Comparison of ENCODE assay signal across 20 cellular contexts in genomic region chr17:45828171-45829133, GRCh38. TPM values are rescaled to one million over a fixed set of nuclear protein-coding genes. Genes with fewer than 3 reads are reported as not detected.
DNase-seq lines count a peak whose midpoint lies in the region; ATAC-seq, FAIRE-seq and TF ChIP-seq lines count a peak whose summit lies in the region.
"Had no signal": no experiment of that assay in that cellular context is flagged by ENCODE, and none has a peak within 500 bp of the region (broad histone marks: within the 10 kb centered on the region; RNA-seq: fewer than 3 reads in every experiment).

No MANE protein-coding gene starts in this region.

- POLR2A ChIA-PET in HepG2 (lab: Yijun Ruan, JAX) (no interaction called here), SK-N-SH (lab: Yijun Ruan, JAX) (interaction anchor here (1.3 kb wide), 1 partner anchor 23 kb away, joined by 3 read pairs; no protein-coding TSS in a partner anchor)

- H3K27me3 ChIP-seq in HepG2 (ENCODE audit: control insufficient read depth in 1 of 2, insufficient read depth in 2 of 2, low read length in 2 of 2) (peaks cover 30 to 87% of the 10 kb centered on the region in 2 experiments), right lobe of liver (no peaks in the 10 kb centered on the region), SK-N-SH (ENCODE audit: insufficient read depth) (no peaks in the 10 kb centered on the region)

- H3K27ac ChIP-seq in HepG2 (ENCODE audit: extremely low read length, insufficient read depth, low read length): no peak overlapping the region
- H3K27ac ChIP-seq in right lobe of liver: no peak overlapping the region
- peak overlapping the region in 1 of 2 experiments; percentile 94; a peak in 2 of 4 replicates for H3K27ac ChIP-seq in SK-N-SH (ENCODE audit: low read depth in 2 of 2, low read length in 1 of 2)
- H3K27ac ChIP-seq: left lung, skin epidermis, tibial artery had no signal

- 18% methylated on average over 19 of the region's 24 CpGs for WGBS in HepG2 (ENCODE audit: low lambda C conversion rate)
- 47% methylated on average over 14 of the region's 24 CpGs for WGBS in right lobe of liver (ENCODE audit: insufficient coverage, low coverage, low lambda C conversion rate, missing lambda C conversion rate)
- 49% methylated on average over 23 of the region's 24 CpGs for WGBS in SK-N-SH (ENCODE audit: low lambda C conversion rate)

- no peak for FAIRE-seq in HepG2 (lab: Jason Lieb, UNC)

- H3K79me2 ChIP-seq in HepG2 (ENCODE audit: insufficient read depth, low read length): no peaks in the 10 kb centered on the region
- H3K79me2 ChIP-seq in SK-N-SH (ENCODE audit: insufficient read depth): no peaks in the 10 kb centered on the region

- no peak for TF ChIP-seq RAD21 in HepG2 (CRISPR knock-in tag; IDR thresholded peaks at IDR 0.05)
- TF ChIP-seq RAD21 in SK-N-SH (IDR thresholded peaks at IDR 0.05; ENCODE audit: low read length): peak; percentile 15; the same call in 1 of the 2 replicates

- H3K4me3 ChIP-seq in HepG2 (replicated peaks in 1 of 3; ENCODE audit: insufficient read depth in 1 of 3, low read depth in 2 of 3, low read length in 3 of 3): no peak overlapping the region
- H3K4me3 ChIP-seq in right lobe of liver: no peak overlapping the region
- H3K4me3 ChIP-seq in SK-N-SH (ENCODE audit: low read depth in 2 of 2, low read length in 1 of 2): no peak overlapping the region; a peak in 1 of 4 replicates
- H3K4me3 ChIP-seq: left lung, skin epidermis, tibial artery had no signal

- H4K20me1 ChIP-seq in HepG2 (ENCODE audit: insufficient read depth, low read length) (no peaks in the 10 kb centered on the region), SK-N-SH (ENCODE audit: insufficient read depth) (no peaks in the 10 kb centered on the region)

- no peaks in the 10 kb centered on the region for H3K9me2 ChIP-seq in SK-N-SH

- no peaks in the 10 kb centered on the region for H3K9me3 ChIP-seq in HepG2 (ENCODE audit: low read length)
- H3K9me3 ChIP-seq in right lobe of liver: no peaks in the 10 kb centered on the region
- no peaks in the 10 kb centered on the region for H3K9me3 ChIP-seq in SK-N-SH
- H3K9me3 ChIP-seq: left lung, tibial artery had no signal

- TF ChIP-seq POLR2A in HepG2 (IDR thresholded peaks at IDR 0.05; ENCODE audit: insufficient read depth in 1 of 2, low read depth in 2 of 2, low read length in 2 of 2) (no peak), right lobe of liver (IDR thresholded peaks at IDR 0.05) (no peak)

- intact Hi-C loops in HepG2 (cut with micrococcal nuclease; ENCODE audit: unreplicated experiment): no loop called here
- intact Hi-C loops in right lobe of liver (cut with DNase I): loop anchor here in 1 of 2 donors (5.0 kb wide), 1 partner anchor 186 kb away; no protein-coding TSS in a partner anchor

- no TSS peak for BruUV-seq in HepG2 (replicated peaks; lab: Mats Ljungman, UMichigan)

- H2AFZ ChIP-seq in HepG2 (ENCODE audit: low read length): no peak overlapping the region
- H2AFZ ChIP-seq in SK-N-SH (ENCODE audit: low read depth): no peak overlapping the region

- in situ Hi-C loops in HepG2 (cut with HindIII; ENCODE audit: extremely low pct_ligation_motif_present, low pct_unique_long_range_greater_than_20kb): no loop called here

- CTCF ChIA-PET in HepG2 (lab: Yijun Ruan, JAX; ENCODE audit: low intra/inter-chr PET ratio, low total read pairs): no interaction called here
- CTCF ChIA-PET in SK-N-SH (lab: Yijun Ruan, JAX): interaction anchor here (0.7 to 18.6 kb wide), 13 partner anchors 12 to 610 kb away, joined by 3 to 327 read pairs (median 5); partner anchors contain the start of genes CRHR1 and SPPL2C

- TF ChIP-seq EP300 in HepG2 (IDR thresholded peaks at IDR 0.05; ENCODE audit: low read depth in 2 of 2, low read length in 2 of 2) (no peak), HepG2 (CRISPR knock-in tag; IDR thresholded peaks at IDR 0.05; ENCODE audit: borderline replicate concordance) (no peak), SK-N-SH (IDR thresholded peaks at IDR 0.05; ENCODE audit: borderline replicate concordance in 1 of 2, low read depth in 1 of 2, low read length in 1 of 2) (peak in 1 of 2 experiments; percentile 63; a peak in 2 of 4 replicates)

- H3F3A ChIP-seq in SK-N-SH (replicated peaks; ENCODE audit: insufficient read depth): no peaks in the 10 kb centered on the region

- ATAC-seq in HepG2 (no peak), right lobe of liver (no peak), esophagus mucosa (peak; percentile 37), HG02798 (IDR thresholded peaks at IDR 0.05; ENCODE audit: poor library complexity, unreplicated experiment) (no peak), GM19455 (IDR thresholded peaks at IDR 0.05; ENCODE audit: unreplicated experiment) (no peak)
- ATAC-seq: left lung had no signal

- no peaks in the 10 kb centered on the region for H3K4me1 ChIP-seq in HepG2 (ENCODE audit: insufficient read depth, low read length)
- no peaks in the 10 kb centered on the region for H3K4me1 ChIP-seq in right lobe of liver
- peaks cover 0 to 62% of the 10 kb centered on the region in 2 experiments; a peak in 3 of 4 replicates for H3K4me1 ChIP-seq in SK-N-SH (ENCODE audit: control insufficient read depth in 1 of 2, insufficient read depth in 2 of 2, low read depth in 1 of 2, low read length in 1 of 2)

- no peak overlapping the region for H3K4me2 ChIP-seq in HepG2 (ENCODE audit: low read depth, low read length)
- no peak overlapping the region for H3K4me2 ChIP-seq in SK-N-SH

- H3K9ac ChIP-seq in HepG2 (ENCODE audit: insufficient read depth, low read depth, low read length) (no peak overlapping the region), SK-N-SH (no peak overlapping the region)

- no peaks in the 10 kb centered on the region for H3K36me3 ChIP-seq in HepG2 (replicated peaks in 1 of 2; ENCODE audit: control insufficient read depth in 1 of 2, insufficient read depth in 2 of 2, low read length in 2 of 2)
- no peaks in the 10 kb centered on the region for H3K36me3 ChIP-seq in right lobe of liver
- no peaks in the 10 kb centered on the region for H3K36me3 ChIP-seq in SK-N-SH (replicated peaks in 1 of 2; ENCODE audit: control insufficient read depth in 1 of 2, insufficient read depth in 2 of 2, low read length in 1 of 2)
- H3K36me3 ChIP-seq: left lung, tibial artery had no signal

- no peak for DNase-seq in HepG2 (ENCODE audit: low spot score)
- no peak for DNase-seq in right lobe of liver
- peak; percentile 77 for DNase-seq in SK-N-SH
- no peak for DNase-seq in NCI-H1105 (lab: John Stamatoyannopoulos, UW)
- DNase-seq in NOMO-1 (lab: John Stamatoyannopoulos, UW; ENCODE audit: unreplicated experiment in 2 of 2): no peak
- DNase-seq: activated naive CD8-positive, alpha-beta T cell treated with anti-CD3 and anti-CD28 coated beads for 36 hours; activated T-cell treated with anti-CD3 and anti-CD28 coated beads, Interleukin-2, amount 50 U/mL, for 1 hour; CD4-positive, alpha-beta memory T cell; effector CD8-positive, alpha-beta T cell; left lung; NCI-H2171 treated with DMSO at 0.1 percent for 48 hours; SHP77; T1000; tibial artery had no signal

- TF ChIP-seq CTCF in HepG2 (CRISPR knock-in tag; IDR thresholded peaks at IDR 0.05) (no peak), right lobe of liver (IDR thresholded peaks at IDR 0.05) (no peak), SK-N-SH (IDR thresholded peaks at IDR 0.05) (no peak)

RNA-seq across cellular contexts. Expression of gene SPPL2C, which starts 16.2 kb away (rescaled TPM):
- total RNA-seq in HepG2 (2016; rRNA removed; fragmentation: Illumina TruSeq; extraction: Trizol) (not detected in 2 replicates), right lobe of liver (not detected), esophagus mucosa (not detected)
- not detected in 2 replicates for total RNA-seq in HepG2 (2016; cell fraction: cytosol; rRNA removed; fragmentation: Illumina TruSeq; extraction: Trizol; ENCODE audit: low read depth)
- total RNA-seq in HepG2 (2016; cell fraction: insoluble cytoplasmic fraction; rRNA removed; fragmentation: Illumina TruSeq; extraction: Trizol): not detected in 2 replicates
- not detected in 2 replicates for total RNA-seq in HepG2 (2016; cell fraction: membrane; rRNA removed; fragmentation: Illumina TruSeq; extraction: Trizol)
- total RNA-seq in HepG2 (2016; cell fraction: nucleus; rRNA removed; fragmentation: Illumina TruSeq; extraction: Trizol): not detected in 2 replicates
- polyA plus RNA-seq in HepG2 (2011; rRNA removed) (not detected in 2 replicates), SK-N-SH (2012; rRNA removed) (not detected in 2 replicates)
- not detected in 2 replicates for polyA plus RNA-seq in HepG2 (2011; cell fraction: cytosol; rRNA removed)
- polyA plus RNA-seq in HepG2 (2011; cell fraction: nucleus; rRNA removed): not detected in 2 replicates
- not detected in 2 replicates for polyA plus RNA-seq in HepG2 (2012)
- not detected in 2 replicates for polyA plus RNA-seq in HepG2 (2016; cell fraction: cytosol; fragmentation: Illumina TruSeq; extraction: Trizol; ENCODE audit: low read depth)
- polyA plus RNA-seq in HepG2 (2016; cell fraction: insoluble cytoplasmic fraction; fragmentation: Illumina TruSeq; extraction: Trizol; ENCODE audit: low read depth): not detected in 2 replicates
- not detected in 2 replicates for polyA plus RNA-seq in HepG2 (2016; cell fraction: membrane; fragmentation: Illumina TruSeq; extraction: Trizol; ENCODE audit: low read depth)
- polyA plus RNA-seq in HepG2 (2016; cell fraction: nucleus; fragmentation: Illumina TruSeq; extraction: Trizol; ENCODE audit: insufficient read depth, low read depth): not detected in 2 replicates
- polyA minus RNA-seq in HepG2 (2011; rRNA and poly(A)+ RNA removed; ENCODE audit: low replicate concordance): not detected in 2 replicates
- not detected in 2 replicates for polyA minus RNA-seq in HepG2 (2011; cell fraction: cytosol; rRNA and poly(A)+ RNA removed)
- polyA minus RNA-seq in HepG2 (2011; cell fraction: nucleus; rRNA and poly(A)+ RNA removed): not detected in 2 replicates
- polyA plus RNA-seq in SK-N-SH (2012; cell fraction: cytosol; rRNA removed): not detected in 2 replicates
- polyA plus RNA-seq in SK-N-SH (2012; cell fraction: nucleus; rRNA removed): not detected in 2 replicates
- total RNA-seq: activated naive CD8-positive, alpha-beta T cell treated with anti-CD3 and anti-CD28 coated beads for 36 hours; cardiac septum; CD4-positive, alpha-beta memory T cell; left lung; osteocyte had no signal
- polyA plus RNA-seq: CD4-positive, alpha-beta memory T cell had no signal

RNA-seq across cellular contexts. Expression of gene CRHR1, which starts 44.3 kb away (rescaled TPM):
- total RNA-seq in HepG2 (2016; rRNA removed; fragmentation: Illumina TruSeq; extraction: Trizol): not detected in 2 replicates
- total RNA-seq in HepG2 (2016; cell fraction: cytosol; rRNA removed; fragmentation: Illumina TruSeq; extraction: Trizol; ENCODE audit: low read depth): not detected in 2 replicates
- total RNA-seq in HepG2 (2016; cell fraction: insoluble cytoplasmic fraction; rRNA removed; fragmentation: Illumina TruSeq; extraction: Trizol): not detected in 2 replicates
- total RNA-seq in HepG2 (2016; cell fraction: membrane; rRNA removed; fragmentation: Illumina TruSeq; extraction: Trizol): not detected in 2 replicates
- total RNA-seq in HepG2 (2016; cell fraction: nucleus; rRNA removed; fragmentation: Illumina TruSeq; extraction: Trizol): not detected in 2 replicates
- polyA plus RNA-seq in HepG2 (2011; rRNA removed): not detected in 2 replicates
- not detected in 2 replicates for polyA plus RNA-seq in HepG2 (2011; cell fraction: cytosol; rRNA removed)
- not detected in 2 replicates for polyA plus RNA-seq in HepG2 (2011; cell fraction: nucleus; rRNA removed)
- polyA plus RNA-seq in HepG2 (2012): not detected in 2 replicates
- polyA plus RNA-seq in HepG2 (2016; cell fraction: cytosol; fragmentation: Illumina TruSeq; extraction: Trizol; ENCODE audit: low read depth): not detected in 2 replicates
- polyA plus RNA-seq in HepG2 (2016; cell fraction: insoluble cytoplasmic fraction; fragmentation: Illumina TruSeq; extraction: Trizol; ENCODE audit: low read depth): not detected in 2 replicates
- polyA plus RNA-seq in HepG2 (2016; cell fraction: membrane; fragmentation: Illumina TruSeq; extraction: Trizol; ENCODE audit: low read depth): not detected in 2 replicates
- polyA plus RNA-seq in HepG2 (2016; cell fraction: nucleus; fragmentation: Illumina TruSeq; extraction: Trizol; ENCODE audit: insufficient read depth, low read depth): not detected in 2 replicates
- 0.64 TPM in 1 of 2 replicates, not detected in the other for polyA minus RNA-seq in HepG2 (2011; rRNA and poly(A)+ RNA removed; ENCODE audit: low replicate concordance)
- not detected in 2 replicates for polyA minus RNA-seq in HepG2 (2011; cell fraction: cytosol; rRNA and poly(A)+ RNA removed)
- not detected in 2 replicates for polyA minus RNA-seq in HepG2 (2011; cell fraction: nucleus; rRNA and poly(A)+ RNA removed)
- not detected for total RNA-seq in right lobe of liver
- polyA plus RNA-seq in SK-N-SH (2012; rRNA removed): 0.13 and 0.31 TPM in 2 replicates
- 0.06 and 0.22 TPM in 2 replicates for polyA plus RNA-seq in SK-N-SH (2012; cell fraction: cytosol; rRNA removed)
- polyA plus RNA-seq in SK-N-SH (2012; cell fraction: nucleus; rRNA removed): 1.4 and 1.5 TPM in 2 replicates
- total RNA-seq in esophagus mucosa: 0.40 TPM
- total RNA-seq: activated naive CD8-positive, alpha-beta T cell treated with anti-CD3 and anti-CD28 coated beads for 36 hours; cardiac septum; CD4-positive, alpha-beta memory T cell; left lung; osteocyte had no signal
- polyA plus RNA-seq: CD4-positive, alpha-beta memory T cell had no signal

Comparison
In these comparisons a context has a peak if more than half of its experiments do, and no peak if none do; other contexts are left out.
1. Of the 25 proteins assayed by ChIP-seq in both HepG2 and SK-N-SH: peak only in HepG2: none; only in SK-N-SH: FOXJ3, MXI1, RAD21 and SMC3; in both: none; in neither: 20; mixed calls (peak in some experiments, not most) for 1.